8 cellular contexts compared by ENCODE assay signal in the genomic region with DNA sequence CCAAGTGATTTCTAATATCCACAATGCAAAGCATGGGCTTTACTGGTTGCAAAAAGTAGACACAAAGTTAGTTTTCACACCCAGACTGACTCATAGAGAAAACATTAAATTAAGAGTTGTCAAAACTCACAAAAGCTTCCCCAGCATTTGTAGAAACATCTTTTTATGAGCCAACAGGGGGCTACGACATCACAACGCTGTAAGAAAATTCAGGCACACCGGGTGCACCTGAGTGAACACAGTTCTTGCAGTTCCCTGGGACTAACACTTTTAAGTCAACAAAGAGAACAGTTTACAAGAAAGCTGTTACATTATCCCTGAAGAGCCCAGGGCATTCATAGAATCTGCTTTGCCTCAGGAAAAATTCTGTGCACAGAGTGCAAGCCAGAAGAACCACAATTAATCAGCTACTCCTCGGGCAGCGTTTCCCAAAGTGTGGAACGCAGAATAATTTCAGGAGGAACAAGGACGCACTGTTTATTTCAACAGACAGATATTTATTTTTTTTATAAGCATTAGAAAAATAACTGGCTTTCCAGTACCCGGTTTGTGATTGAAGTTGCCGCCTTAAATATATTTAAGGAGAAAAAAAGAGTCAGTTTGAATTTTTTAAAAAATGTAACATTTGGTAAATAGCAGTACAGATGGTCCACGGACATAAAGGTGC. TPM values are rescaled to one million over a fixed set of nuclear protein-coding genes. Genes with fewer than 3 reads are reported as not detected.
DNase-seq lines count a peak whose midpoint lies in the region; ATAC-seq and TF ChIP-seq lines count a peak whose summit lies in the region.

No MANE protein-coding gene starts in this region.

- TF ChIP-seq CTCF in choroid plexus epithelial cell (conservative IDR thresholded peaks at IDR 0.05; ENCODE audit: low read depth, low read length) (peak; percentile 19), mucosa of descending colon (IDR thresholded peaks at IDR 0.05) (no peak)

- no peaks in the 10 kb centered on the region for H3K36me3 ChIP-seq in mucosa of descending colon (ENCODE audit: low read depth)

- peak; percentile 50 for DNase-seq in DMS 273 (lab: John Stamatoyannopoulos, UW; ENCODE audit: unreplicated experiment)
- no peak for DNase-seq in DMS 273 treated with DMSO at 0.1 percent for 48 hours (lab: John Stamatoyannopoulos, UW)
- DNase-seq in NCI-H146 treated with DMSO at 0.1 percent for 48 hours (lab: John Stamatoyannopoulos, UW; ENCODE audit: unreplicated experiment), result peak; percentile 20
- peak; percentile 36 for DNase-seq in choroid plexus epithelial cell (ENCODE audit: low read depth)
- no peak for DNase-seq in mucosa of descending colon
- DNase-seq in ecto neural progenitor cell (ENCODE audit: low spot score), result no peak

- H3K4me3 ChIP-seq in choroid plexus epithelial cell (ENCODE audit: low read depth, low read length), result peak overlapping the region; percentile 90
- peak overlapping the region; percentile 63 for H3K4me3 ChIP-seq in mucosa of descending colon

- intact Hi-C loops in mucosa of descending colon (cut with DNase I, micrococcal nuclease), result no loop called here

- ATAC-seq in mucosa of descending colon (no peak), HG03469 (IDR thresholded peaks at IDR 0.05; ENCODE audit: unreplicated experiment) (no peak), GM19351 (IDR thresholded peaks at IDR 0.05; ENCODE audit: unreplicated experiment) (no peak)

- H3K9me3 ChIP-seq in mucosa of descending colon, result no peaks in the 10 kb centered on the region

- H3K4me1 ChIP-seq in mucosa of descending colon (ENCODE audit: low read depth), result peaks cover 45% of the 10 kb centered on the region

RNA-seq across cellular contexts. Expression of gene NCOA5, which starts 1.2 kb away (rescaled TPM):
- total RNA-seq in mucosa of descending colon, result 10 to 100 TPM; 23.7 to 36.6 (median 24.2) TPM

RNA-seq across cellular contexts. Expression of gene CD40, which starts 29.6 kb away (rescaled TPM):
- total RNA-seq in mucosa of descending colon, result 1 to 10 TPM; 2.8 to 10.0 (median 6.0) TPM

RNA-seq across cellular contexts. Expression of gene SLC12A5, which starts 59.5 kb away (rescaled TPM):
- total RNA-seq in mucosa of descending colon, result 1 to 10 TPM in 1 of 3 donors, not detected in 2; 2.5 TPM

Comparison
In these comparisons a context has a peak if more than half of its experiments do, and no peak if none do; other contexts are left out.
1. DNase-seq: peak in DMS 273 (single experiment), NCI-H146 treated with DMSO at 0.1 percent for 48 hours (single experiment) and choroid plexus epithelial cell (single experiment); none in DMS 273 treated with DMSO at 0.1 percent for 48 hours (single experiment), mucosa of descending colon (0 of 3) and ecto neural progenitor cell (single experiment).